Comparison of ENCODE assay signal across 29 cellular contexts in the genomic region with DNA sequence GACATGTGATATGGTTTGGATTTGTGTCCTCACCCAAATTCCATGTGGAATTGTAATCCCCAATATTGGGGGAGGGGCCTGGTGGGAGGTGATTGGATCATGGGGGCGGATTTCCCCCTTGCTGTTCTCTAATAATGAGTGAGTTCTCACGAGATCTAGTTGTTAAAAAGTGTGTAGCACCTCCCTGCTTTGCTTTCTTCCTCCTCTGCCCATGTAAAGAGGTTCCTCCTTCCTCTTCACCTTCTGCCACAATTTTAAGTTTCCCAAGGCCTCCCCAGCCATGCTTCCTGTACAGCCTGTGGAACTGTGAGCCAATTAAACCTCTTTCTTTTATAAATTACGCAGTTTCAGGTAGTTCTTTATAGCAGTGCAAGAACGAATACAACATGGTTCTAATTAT. TPM values are rescaled to one million over a fixed set of nuclear protein-coding genes. Genes with fewer than 3 reads are reported as not detected.
DNase-seq lines count a peak whose midpoint lies in the region; ATAC-seq and TF ChIP-seq lines count a peak whose summit lies in the region.
"Had no signal": no experiment of that assay in that cellular context is flagged by ENCODE, and none has a peak within 500 bp of the region (broad histone marks: within the 10 kb centered on the region; RNA-seq: fewer than 3 reads in every experiment).

No MANE protein-coding gene starts in this region.

- H3K56ac ChIP-seq in IMR-90 (ENCODE audit: extremely low read depth, insufficient read depth, low read length) = no peak overlapping the region

- H2BK120ac ChIP-seq in IMR-90 (ENCODE audit: low read depth, low read length) = peak overlapping the region; percentile 15

- H3K79me1 ChIP-seq in IMR-90 (ENCODE audit: low read depth in 1 of 2, low read length in 2 of 2) = 0 out of 4 replicates have a peak, but pooled peaks cover 0 to 4% of the 10 kb centered on the region in 2 experiments

- H2BK5ac ChIP-seq in IMR-90 (ENCODE audit: low read depth, low read length, poor library complexity, severe bottlenecking) = peak overlapping the region; percentile 91

- H3K9me3 ChIP-seq in IMR-90 (ENCODE audit: control insufficient read depth, insufficient read depth, low read length) (no peaks in the 10 kb centered on the region), endodermal cell (ENCODE audit: control insufficient read depth, low read length) (no peaks in the 10 kb centered on the region)
- H3K9me3 ChIP-seq: heart left ventricle, stomach, thyroid gland, vagina had no signal

- peaks cover 12% of the 10 kb centered on the region for H3K36me3 Mint-ChIP-seq in endodermal cell (ENCODE audit: low read depth)
- peaks cover 5% of the 10 kb centered on the region for H3K36me3 Mint-ChIP-seq in progenitor cell of endocrine pancreas (ENCODE audit: insufficient read depth)

- CTCF ChIA-PET in IMR-90 (lab: Yijun Ruan, JAX) = no interaction called here

- no CpG with 5 or more reads among the region's 4 CpGs for WGBS in IMR-90 (ENCODE audit: extremely low coverage in 2 of 2, insufficient read length in 1 of 2), 2 experiments
- 89 to 100% methylated on average over 1 to 3 of the region's 4 CpGs for WGBS in endodermal cell (ENCODE audit: insufficient coverage in 1 of 2, insufficient read length in 1 of 2), 2 experiments

- H3K4me3 ChIP-seq in IMR-90 (ENCODE audit: insufficient read depth, low read depth, low read length) (no peak overlapping the region), endodermal cell (ENCODE audit: low read length) (no peak overlapping the region)
- H3K4me3 ChIP-seq: heart left ventricle, skin epidermis, stomach, thyroid gland, vagina had no signal

- TF ChIP-seq CTCF in IMR-90 (conservative IDR thresholded peaks at IDR 0.05; ENCODE audit: low read depth, low read length) (no peak), endodermal cell (conservative IDR thresholded peaks at IDR 0.05) (no peak), progenitor cell of endocrine pancreas (IDR thresholded peaks at IDR 0.05; ENCODE audit: unreplicated experiment) (no peak)

- no peak overlapping the region; the same call in 2 of the 3 replicates for H2BK15ac ChIP-seq in IMR-90 (ENCODE audit: low read depth, low read length)

- H2AK5ac ChIP-seq in IMR-90 (ENCODE audit: low read depth, low read length) = no peak overlapping the region

- POLR2A ChIA-PET in IMR-90 (lab: Charles Lee; ENCODE audit: unreplicated experiment) = no interaction called here

- no peak overlapping the region for H2AK9ac ChIP-seq in IMR-90 (replicated peaks; ENCODE audit: low read depth, low read length, poor library complexity)

- H3K18ac ChIP-seq in IMR-90 (ENCODE audit: low read depth, low read length) = peak overlapping the region; percentile 74; the same call in 1 of the 2 replicates

- H4K20me1 ChIP-seq in IMR-90 (ENCODE audit: insufficient read depth, low read length) = peaks cover 14% of the 10 kb centered on the region; the same call in 1 of the 2 replicates

- H4K8ac ChIP-seq in IMR-90 (ENCODE audit: low read depth in 2 of 2, low read length in 2 of 2) = peak overlapping the region in 1 of 2 experiments; percentile 13; a peak in 2 of 4 replicates

- peak overlapping the region; percentile 46; the same call in 1 of the 2 replicates for H3K4me2 ChIP-seq in IMR-90 (ENCODE audit: low read depth, low read length)

- no peaks in the 10 kb centered on the region for H3K36me3 ChIP-seq in IMR-90 (ENCODE audit: control insufficient read depth, insufficient read depth, low read length)
- peaks cover 16% of the 10 kb centered on the region for H3K36me3 ChIP-seq in endodermal cell (ENCODE audit: control insufficient read depth, insufficient read depth, low read length)
- H3K36me3 ChIP-seq: thyroid gland, vagina had no signal

- H3K23ac ChIP-seq in IMR-90 (ENCODE audit: low read depth, low read length) = peak overlapping the region; percentile 55; the same call in 1 of the 2 replicates

- TF ChIP-seq RAD21 in IMR-90 (IDR thresholded peaks at IDR 0.05; ENCODE audit: low read length) = no peak

- peaks cover 10% of the 10 kb centered on the region for H3K4me1 ChIP-seq in IMR-90 (ENCODE audit: control insufficient read depth, insufficient read depth, low read length)
- H3K4me1 ChIP-seq in endodermal cell (ENCODE audit: control insufficient read depth, insufficient read depth, low read length) = no peaks in the 10 kb centered on the region

- no peak for ATAC-seq in IMR-90 (ENCODE audit: low read depth)
- ATAC-seq in HG03571 (IDR thresholded peaks at IDR 0.05; ENCODE audit: unreplicated experiment) = no peak
- ATAC-seq in GM18907 (IDR thresholded peaks at IDR 0.05; ENCODE audit: unreplicated experiment) = no peak
- ATAC-seq: activated CD8-positive, alpha-beta memory T cell treated with anti-CD3 and anti-CD28 coated beads, Interleukin-2, amount 10 ng/mL, durations not matched to agents 7 days and 5 days; activated T-cell treated with anti-CD3 and anti-CD28 coated beads, Interleukin-2, amount 50 U/mL, for 72 hours; heart left ventricle; naive thymus-derived CD8-positive, alpha-beta T cell had no signal

- peak overlapping the region; percentile 8; the same call in 1 of the 2 replicates for H2BK20ac ChIP-seq in IMR-90 (ENCODE audit: low read depth, low read length)

- H3K4me1 Mint-ChIP-seq in endodermal cell (peaks cover 25% of the 10 kb centered on the region), progenitor cell of endocrine pancreas (ENCODE audit: low read depth) (peaks cover 16% of the 10 kb centered on the region)

- in situ Hi-C loops in IMR-90 (cut with MboI; ENCODE audit: low sequenced_read_pairs) = no loop called here

- dilution Hi-C loops in IMR-90 (cut with HindIII; ENCODE audit: low sequenced_read_pairs, unreplicated experiment) = no loop called here

- BruUV-seq in IMR-90 (replicated peaks; lab: Mats Ljungman, UMichigan) = no TSS peak

- peak overlapping the region; percentile 62 for H3K4ac ChIP-seq in IMR-90 (ENCODE audit: low read depth, low read length)

- H3K9ac ChIP-seq in IMR-90 (ENCODE audit: low read depth, low read length) (no peak overlapping the region), endodermal cell (ENCODE audit: extremely low read depth, low read length, poor library complexity, severe bottlenecking) (no peak overlapping the region)

- H3K4me3 Mint-ChIP-seq in endodermal cell = no peak overlapping the region
- no peak overlapping the region for H3K4me3 Mint-ChIP-seq in progenitor cell of endocrine pancreas (ENCODE audit: low read depth)
- H3K4me3 Mint-ChIP-seq: activated CD4-positive, alpha-beta T cell treated with anti-CD3 and anti-CD28 coated beads, Interleukin-2, amount 10 ng/mL, durations not matched to agents 24 days and 14 days; activated CD8-positive, alpha-beta memory T cell treated with anti-CD3 and anti-CD28 coated beads, Interleukin-2, amount 10 ng/mL, durations not matched to agents 7 days and 5 days; activated naive CD4-positive, alpha-beta T cell treated with anti-CD3 and anti-CD28 coated beads, Interleukin-2, amount 10 ng/mL, durations not matched to agents 7 days and 5 days; activated T-cell treated with anti-CD3 and anti-CD28 coated beads, Interleukin-2, amount 50 U/mL, for 72 hours had no signal

- H3K27me3 ChIP-seq in IMR-90 (ENCODE audit: control insufficient read depth, insufficient read depth, low read length) (no peaks in the 10 kb centered on the region), endodermal cell (ENCODE audit: control insufficient read depth, insufficient read depth, low read length, poor library complexity, severe bottlenecking) (no peaks in the 10 kb centered on the region)
- H3K27me3 ChIP-seq: heart left ventricle, stomach, thyroid gland, vagina had no signal

- no peak overlapping the region for H2AFZ ChIP-seq in IMR-90 (replicated peaks; ENCODE audit: low read length, poor library complexity)

- no peak for TF ChIP-seq POLR2A in IMR-90 (IDR thresholded peaks at IDR 0.05; ENCODE audit: low read depth, low read length)

- peak overlapping the region; percentile 63 for H3K27ac Mint-ChIP-seq in endodermal cell
- H3K27ac Mint-ChIP-seq in progenitor cell of endocrine pancreas = no peak overlapping the region
- H3K27ac Mint-ChIP-seq: activated CD4-positive, alpha-beta T cell treated with anti-CD3 and anti-CD28 coated beads, Interleukin-2, amount 10 ng/mL, durations not matched to agents 24 days and 14 days; activated CD8-positive, alpha-beta memory T cell treated with anti-CD3 and anti-CD28 coated beads, Interleukin-2, amount 10 ng/mL, durations not matched to agents 7 days and 5 days; activated naive CD4-positive, alpha-beta T cell treated with anti-CD3 and anti-CD28 coated beads, Interleukin-2, amount 10 ng/mL, durations not matched to agents 7 days and 5 days had no signal

- H3K27me3 Mint-ChIP-seq in endodermal cell (ENCODE audit: insufficient read depth) = no peaks in the 10 kb centered on the region
- no peaks in the 10 kb centered on the region for H3K27me3 Mint-ChIP-seq in progenitor cell of endocrine pancreas
- H3K27me3 Mint-ChIP-seq: activated CD4-positive, alpha-beta T cell treated with anti-CD3 and anti-CD28 coated beads, Interleukin-2, amount 10 ng/mL, durations not matched to agents 24 days and 14 days; activated CD8-positive, alpha-beta memory T cell treated with anti-CD3 and anti-CD28 coated beads, Interleukin-2, amount 10 ng/mL, durations not matched to agents 7 days and 5 days; activated naive CD4-positive, alpha-beta T cell treated with anti-CD3 and anti-CD28 coated beads, Interleukin-2, amount 10 ng/mL, durations not matched to agents 7 days and 5 days; naive thymus-derived CD8-positive, alpha-beta T cell had no signal

- H3K9me3 Mint-ChIP-seq in endodermal cell (no peaks in the 10 kb centered on the region), progenitor cell of endocrine pancreas (ENCODE audit: low read depth) (no peaks in the 10 kb centered on the region)
- H3K9me3 Mint-ChIP-seq: activated CD4-positive, alpha-beta T cell treated with anti-CD3 and anti-CD28 coated beads, Interleukin-2, amount 10 ng/mL, durations not matched to agents 24 days and 14 days; activated naive CD4-positive, alpha-beta T cell treated with anti-CD3 and anti-CD28 coated beads, Interleukin-2, amount 10 ng/mL, durations not matched to agents 7 days and 5 days; activated T-cell treated with anti-CD3 and anti-CD28 coated beads, Interleukin-2, amount 50 U/mL, for 72 hours; naive thymus-derived CD8-positive, alpha-beta T cell had no signal

- intact Hi-C loops in IMR-90 (cut with micrococcal nuclease) = loop anchor here (5.0 kb wide), 1 partner anchor 186 kb away; no protein-coding TSS in a partner anchor

- H3K9me1 ChIP-seq in IMR-90 (ENCODE audit: insufficient read depth, low read length) = no peaks in the 10 kb centered on the region; the same call in 1 of the 2 replicates

- no peak overlapping the region; the same call in 1 of the 2 replicates for H3K14ac ChIP-seq in IMR-90 (replicated peaks; ENCODE audit: low read depth, low read length)

- peak overlapping the region; percentile 52 for H4K91ac ChIP-seq in IMR-90 (ENCODE audit: insufficient read depth, low read depth, low read length)

- no peak overlapping the region; the same call in 1 of the 2 replicates for H4K5ac ChIP-seq in IMR-90 (ENCODE audit: low read depth, low read length)

- DNase-seq in GF-D8 (lab: John Stamatoyannopoulos, UW) = peak; percentile 82
- peak; percentile 20 for DNase-seq in IMR-90
- DNase-seq in SKM-1 treated with dmso at 0.1 percent for 144 hours (lab: John Stamatoyannopoulos, UW; ENCODE audit: unreplicated experiment) = peak; percentile 74
- DNase-seq in endodermal cell = no peak
- no peak for DNase-seq in T-helper 1 cell
- DNase-seq in progenitor cell of endocrine pancreas (ENCODE audit: low spot score, unreplicated experiment) = no peak
- DNase-seq: activated CD4-positive, alpha-beta T cell treated with anti-CD3 and anti-CD28 coated beads, Interleukin-2, amount 10 ng/mL, durations not matched to agents 24 days and 14 days; activated CD8-positive, alpha-beta memory T cell treated with anti-CD3 and anti-CD28 coated beads, Interleukin-2, amount 10 ng/mL, durations not matched to agents 7 days and 5 days; activated naive CD4-positive, alpha-beta T cell treated with anti-CD3 and anti-CD28 coated beads, Interleukin-2, amount 10 ng/mL, durations not matched to agents 7 days and 5 days; activated T-cell treated with anti-CD3 and anti-CD28 coated beads, Interleukin-2, amount 50 U/mL, for 72 hours; amniotic stem cell; effector memory CD4-positive, alpha-beta T cell; heart left ventricle; kidney; naive thymus-derived CD8-positive, alpha-beta T cell; NCI-H1105; NCI-H1930; NCI-H526; retina; stimulated activated CD4-positive, alpha-beta T cell treated with anti-CD3 and anti-CD28 coated beads, Interleukin-1b, Interleukin-23, amount 100 ng/mL, for 48 hours; stimulated activated CD8-positive, alpha-beta memory T cell treated with anti-CD3 and anti-CD28 coated beads, Interleukin-4, amount 100 ng/mL, for 48 hours; stomach; thyroid gland; WERI-Rb-1 had no signal

- H3K27ac ChIP-seq in IMR-90 (ENCODE audit: insufficient read depth, low read length) (peak overlapping the region; percentile 80; the same call in 1 of the 2 replicates), endodermal cell (ENCODE audit: low read depth, low read length) (no peak overlapping the region)
- H3K27ac ChIP-seq: C4-2B, heart left ventricle, skin epidermis, stomach, thyroid gland, vagina, WERI-Rb-1 had no signal

RNA-seq across cellular contexts. Expression of a gene that starts 2.1 kb away (rescaled TPM):
- 48.6 and 63.0 TPM in 2 replicates for total RNA-seq in IMR-90 (2012; rRNA removed)
- 8.0 and 10.0 TPM in 2 replicates for polyA plus RNA-seq in IMR-90 (2012; rRNA removed)
- polyA plus RNA-seq in IMR-90 (2012; cell fraction: cytosol; rRNA removed) = 1.4 and 2.3 TPM in 2 replicates
- polyA plus RNA-seq in IMR-90 (2012; cell fraction: nucleus; rRNA removed; ENCODE audit: low replicate concordance) = 2.6 and 27.7 TPM in 2 replicates
- 10 to 100 TPM; 58.1 to 72.5 TPM for total RNA-seq in endodermal cell
- 39.9 TPM for polyA plus RNA-seq in endodermal cell (2013, experiment 1 of 2)
- polyA plus RNA-seq in endodermal cell (2013, experiment 2 of 2) = 40.2 TPM
- total RNA-seq in progenitor cell of endocrine pancreas = 66.3 and 70.6 TPM in 2 replicates

RNA-seq across cellular contexts. Expression of a gene that starts 41.4 kb away (rescaled TPM):
- 3.8 and 15.0 TPM in 2 replicates for total RNA-seq in IMR-90 (2012; rRNA removed)
- 3.5 and 3.6 TPM in 2 replicates for polyA plus RNA-seq in IMR-90 (2012; rRNA removed)
- 0.28 and 0.32 TPM in 2 replicates for polyA plus RNA-seq in IMR-90 (2012; cell fraction: cytosol; rRNA removed)
- 0.15 and 2.2 TPM in 2 replicates for polyA plus RNA-seq in IMR-90 (2012; cell fraction: nucleus; rRNA removed; ENCODE audit: low replicate concordance)
- 10 to 100 TPM; 18.7 to 21.5 TPM for total RNA-seq in endodermal cell
- polyA plus RNA-seq in endodermal cell (2013, experiment 1 of 2) = 22.2 TPM
- 19.5 TPM for polyA plus RNA-seq in endodermal cell (2013, experiment 2 of 2)
- total RNA-seq in progenitor cell of endocrine pancreas = 22.0 and 23.0 TPM in 2 replicates

Comparison
In these comparisons a context has a peak if more than half of its experiments do, and no peak if none do; other contexts are left out.
1. DNase-seq: peak in GF-D8 (single experiment), IMR-90 (single experiment) and SKM-1 treated with dmso at 0.1 percent for 144 hours (single experiment); none in endodermal cell (single experiment), T-helper 1 cell (0 of 5) and progenitor cell of endocrine pancreas (single experiment).